ENCODE assay signal across 22 cellular contexts in genomic region chr21:29689753-29690152, GRCh38.
DNase-seq lines count a peak whose midpoint lies in the region; ATAC-seq and TF ChIP-seq lines count a peak whose summit lies in the region.
"Had no signal": no experiment of that assay in that cellular context is flagged by ENCODE, and none has a peak within 500 bp of the region (broad histone marks: within the 10 kb centered on the region; RNA-seq: fewer than 3 reads in every experiment).

No MANE protein-coding gene starts in this region.

- peaks cover 26% of the 10 kb centered on the region for H3K4me1 Mint-ChIP-seq in progenitor cell of endocrine pancreas (ENCODE audit: low read depth)
- H3K4me1 Mint-ChIP-seq: CD4-positive, CD25-positive, alpha-beta regulatory T cell; CD8-positive, alpha-beta memory T cell had no signal

- no peak for ATAC-seq in esophagus mucosa
- no peak for ATAC-seq in HG02938 (IDR thresholded peaks at IDR 0.05; ENCODE audit: unreplicated experiment)
- ATAC-seq: GM12878 had no signal

- H3K9me3 Mint-ChIP-seq in progenitor cell of endocrine pancreas (ENCODE audit: low read depth), result no peaks in the 10 kb centered on the region
- H3K9me3 Mint-ChIP-seq: CD14-positive monocyte had no signal

- H3K27me3 Mint-ChIP-seq in progenitor cell of endocrine pancreas, result no peaks in the 10 kb centered on the region
- H3K27me3 Mint-ChIP-seq: CD8-positive, alpha-beta memory T cell had no signal

- no peaks in the 10 kb centered on the region for H3K36me3 Mint-ChIP-seq in progenitor cell of endocrine pancreas (ENCODE audit: insufficient read depth)
- H3K36me3 Mint-ChIP-seq: CD4-positive, alpha-beta memory T cell; CD4-positive, CD25-positive, alpha-beta regulatory T cell; CD8-positive, alpha-beta memory T cell had no signal

- TF ChIP-seq CTCF in progenitor cell of endocrine pancreas (IDR thresholded peaks at IDR 0.05; ENCODE audit: unreplicated experiment), result no peak

- peak; percentile 90 for DNase-seq in SHP77 treated with DMSO at 0.1 percent for 48 hours (lab: John Stamatoyannopoulos, UW)
- no peak for DNase-seq in progenitor cell of endocrine pancreas (ENCODE audit: low spot score, unreplicated experiment)
- DNase-seq in cortex of kidney (lab: John Stamatoyannopoulos, UW), result no peak
- DNase-seq: 8988T; ACHN; BE2C; C1 segment of cervical spinal cord; CD4-positive, alpha-beta memory T cell; CD4-positive, CD25-positive, alpha-beta regulatory T cell; CD8-positive, alpha-beta memory T cell; COR-L47; DMS 273 treated with DMSO at 0.1 percent for 48 hours; DMS153; DMS53; DMS79; DND-41; EL; GDM1 had no signal

- no peak overlapping the region for H3K4me3 Mint-ChIP-seq in progenitor cell of endocrine pancreas (ENCODE audit: low read depth)
- H3K4me3 Mint-ChIP-seq: CD14-positive monocyte; CD4-positive, alpha-beta memory T cell; CD4-positive, CD25-positive, alpha-beta regulatory T cell; CD8-positive, alpha-beta memory T cell had no signal

- peak overlapping the region; percentile 13 for H3K27ac Mint-ChIP-seq in progenitor cell of endocrine pancreas
- H3K27ac Mint-ChIP-seq: CD14-positive monocyte; CD4-positive, alpha-beta memory T cell; CD4-positive, CD25-positive, alpha-beta regulatory T cell; CD8-positive, alpha-beta memory T cell had no signal
